ENCODE assay signal across 1 cellular context in the genomic region with DNA sequence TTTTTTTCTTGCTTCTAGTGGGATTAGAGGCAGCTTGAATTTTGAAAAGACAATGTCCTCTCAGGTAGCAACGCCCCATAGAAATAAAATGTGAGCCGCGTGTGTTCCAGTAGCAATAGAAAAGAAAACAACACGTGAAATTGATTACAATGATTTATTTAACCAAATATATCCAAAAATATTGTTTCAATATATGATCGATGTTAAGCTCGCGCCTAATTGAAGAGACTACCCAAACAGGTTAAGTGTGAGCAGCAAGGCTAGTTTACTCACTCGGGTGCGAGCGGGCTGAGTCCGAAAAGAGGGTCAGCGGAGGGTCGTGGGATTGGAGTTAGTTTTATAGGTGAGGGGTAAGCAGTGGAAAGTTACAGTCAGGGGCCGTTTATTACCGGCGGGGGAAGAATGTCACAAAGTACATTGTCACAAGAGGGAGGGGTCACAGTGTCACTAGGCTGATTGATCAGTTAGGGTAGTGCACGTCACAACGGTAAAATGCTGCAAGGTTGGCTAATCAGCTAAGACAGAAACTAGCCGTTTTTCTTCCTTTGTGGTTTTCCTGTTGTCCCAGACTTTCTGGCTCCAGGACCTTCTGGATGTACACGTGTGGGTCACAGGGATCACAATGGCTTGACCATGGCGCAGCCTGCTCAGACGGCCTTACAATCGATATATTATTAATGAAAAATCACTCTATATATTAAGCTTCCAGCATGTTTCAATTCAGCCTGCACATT.
TF ChIP-seq lines count a peak whose summit lies in the region.

No MANE protein-coding gene starts in this region.

TF ChIP-seq in K562, 482 proteins besides CTCF, POLR2A, EP300 and RAD21 (continued from another document):
- TF ChIP-seq, protein P1, sequence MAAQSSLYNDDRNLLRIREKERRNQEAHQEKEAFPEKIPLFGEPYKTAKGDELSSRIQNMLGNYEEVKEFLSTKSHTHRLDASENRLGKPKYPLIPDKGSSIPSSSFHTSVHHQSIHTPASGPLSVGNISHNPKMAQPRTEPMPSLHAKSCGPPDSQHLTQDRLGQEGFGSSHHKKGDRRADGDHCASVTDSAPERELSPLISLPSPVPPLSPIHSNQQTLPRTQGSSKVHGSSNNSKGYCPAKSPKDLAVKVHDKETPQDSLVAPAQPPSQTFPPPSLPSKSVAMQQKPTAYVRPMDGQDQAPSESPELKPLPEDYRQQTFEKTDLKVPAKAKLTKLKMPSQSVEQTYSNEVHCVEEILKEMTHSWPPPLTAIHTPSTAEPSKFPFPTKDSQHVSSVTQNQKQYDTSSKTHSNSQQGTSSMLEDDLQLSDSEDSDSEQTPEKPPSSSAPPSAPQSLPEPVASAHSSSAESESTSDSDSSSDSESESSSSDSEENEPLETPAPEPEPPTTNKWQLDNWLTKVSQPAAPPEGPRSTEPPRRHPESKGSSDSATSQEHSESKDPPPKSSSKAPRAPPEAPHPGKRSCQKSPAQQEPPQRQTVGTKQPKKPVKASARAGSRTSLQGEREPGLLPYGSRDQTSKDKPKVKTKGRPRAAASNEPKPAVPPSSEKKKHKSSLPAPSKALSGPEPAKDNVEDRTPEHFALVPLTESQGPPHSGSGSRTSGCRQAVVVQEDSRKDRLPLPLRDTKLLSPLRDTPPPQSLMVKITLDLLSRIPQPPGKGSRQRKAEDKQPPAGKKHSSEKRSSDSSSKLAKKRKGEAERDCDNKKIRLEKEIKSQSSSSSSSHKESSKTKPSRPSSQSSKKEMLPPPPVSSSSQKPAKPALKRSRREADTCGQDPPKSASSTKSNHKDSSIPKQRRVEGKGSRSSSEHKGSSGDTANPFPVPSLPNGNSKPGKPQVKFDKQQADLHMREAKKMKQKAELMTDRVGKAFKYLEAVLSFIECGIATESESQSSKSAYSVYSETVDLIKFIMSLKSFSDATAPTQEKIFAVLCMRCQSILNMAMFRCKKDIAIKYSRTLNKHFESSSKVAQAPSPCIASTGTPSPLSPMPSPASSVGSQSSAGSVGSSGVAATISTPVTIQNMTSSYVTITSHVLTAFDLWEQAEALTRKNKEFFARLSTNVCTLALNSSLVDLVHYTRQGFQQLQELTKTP (IDR thresholded peaks at IDR 0.05; ENCODE audit: low read depth in 1 of 2, partially characterized antibody in 2 of 2) = peak in 1 of 2 experiments; percentile 55
- TF ChIP-seq ZNF239 (CRISPR knock-in tag; IDR thresholded peaks at IDR 0.05) (no peak), ZNF584 (CRISPR knock-in tag; IDR thresholded peaks at IDR 0.05; ENCODE audit: low read depth) (no peak), SMAD4 (CRISPR knock-in tag; conservative IDR thresholded peaks at IDR 0.05) (peak; percentile 64), BRD4 (IDR thresholded peaks at IDR 0.05) (no peak), CXXC5 (CRISPR knock-in tag; IDR thresholded peaks at IDR 0.05) (peak; percentile 11; the same call in 1 of the 2 replicates), HMGN3 (IDR thresholded peaks at IDR 0.05; ENCODE audit: borderline replicate concordance, extremely low read depth, insufficient read length, low read depth, low read length) (no peak)
- TF ChIP-seq, protein P2, sequence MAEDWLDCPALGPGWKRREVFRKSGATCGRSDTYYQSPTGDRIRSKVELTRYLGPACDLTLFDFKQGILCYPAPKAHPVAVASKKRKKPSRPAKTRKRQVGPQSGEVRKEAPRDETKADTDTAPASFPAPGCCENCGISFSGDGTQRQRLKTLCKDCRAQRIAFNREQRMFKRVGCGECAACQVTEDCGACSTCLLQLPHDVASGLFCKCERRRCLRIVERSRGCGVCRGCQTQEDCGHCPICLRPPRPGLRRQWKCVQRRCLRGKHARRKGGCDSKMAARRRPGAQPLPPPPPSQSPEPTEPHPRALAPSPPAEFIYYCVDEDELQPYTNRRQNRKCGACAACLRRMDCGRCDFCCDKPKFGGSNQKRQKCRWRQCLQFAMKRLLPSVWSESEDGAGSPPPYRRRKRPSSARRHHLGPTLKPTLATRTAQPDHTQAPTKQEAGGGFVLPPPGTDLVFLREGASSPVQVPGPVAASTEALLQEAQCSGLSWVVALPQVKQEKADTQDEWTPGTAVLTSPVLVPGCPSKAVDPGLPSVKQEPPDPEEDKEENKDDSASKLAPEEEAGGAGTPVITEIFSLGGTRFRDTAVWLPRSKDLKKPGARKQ (CRISPR knock-in tag; IDR thresholded peaks at IDR 0.05) = peak; percentile 72; the same call in 1 of the 2 replicates
